ENCODE assay signal across 8 cellular contexts in genomic region chr1:167455786-167456446, GRCh38.
DNase-seq lines count a peak whose midpoint lies in the region; ATAC-seq and TF ChIP-seq lines count a peak whose summit lies in the region.

No MANE protein-coding gene starts in this region.

- CTCF ChIA-PET in AG04450 (lab: Charles Lee), result interaction anchor here (0.6 to 4.2 kb wide), 9 partner anchors 12 to 396 kb away, joined by 3 to 24 read pairs (median 7); partner anchors contain the start of gene POU2F1

- H3K27ac ChIP-seq in AG04450 (ENCODE audit: low read depth, low read length), result no peak overlapping the region
- peak overlapping the region; percentile 74 for H3K27ac ChIP-seq in VCaP
- no peak overlapping the region for H3K27ac ChIP-seq in muscle layer of duodenum (ENCODE audit: low read length)
- peak overlapping the region; percentile 2 to 79 for H3K27ac ChIP-seq in aorta (ENCODE audit: low read depth in 1 of 2, low read length in 2 of 2)

- H3K36me3 ChIP-seq in muscle layer of duodenum (ENCODE audit: control insufficient read depth in 1 of 2, insufficient read depth in 2 of 2, low read length in 2 of 2), result no peaks in the 10 kb centered on the region
- no peaks in the 10 kb centered on the region for H3K36me3 ChIP-seq in aorta (ENCODE audit: control insufficient read depth in 1 of 2, insufficient read depth in 2 of 2, low read length in 1 of 2)

- 0 to 1% methylated on average over 18 to 23 of the region's 23 CpGs for WGBS in aorta, 2 donors

- ATAC-seq in GM18858 (IDR thresholded peaks at IDR 0.05; ENCODE audit: unreplicated experiment), result peak; percentile 22
- peak; percentile 42 for ATAC-seq in HG03095 (IDR thresholded peaks at IDR 0.05; ENCODE audit: unreplicated experiment)
- peak; percentile 74 for ATAC-seq in aorta (ENCODE audit: low FRiP score)

- H3K4me1 ChIP-seq in muscle layer of duodenum (ENCODE audit: control insufficient read depth in 1 of 2, insufficient read depth in 2 of 2, low read length in 2 of 2) (peaks cover 0 to 5% of the 10 kb centered on the region in 2 donors), aorta (ENCODE audit: control insufficient read depth in 1 of 2, insufficient read depth in 2 of 2, low read length in 2 of 2) (no peaks in the 10 kb centered on the region)

- intact Hi-C loops in aorta (cut with DNase I), result no loop called here

- H3K9me3 ChIP-seq in AG04450 (ENCODE audit: control insufficient read depth, insufficient read depth, low read length) (no peaks in the 10 kb centered on the region; the same call in 1 of the 2 replicates), muscle layer of duodenum (ENCODE audit: control insufficient read depth in 1 of 2, low read length in 2 of 2) (no peaks in the 10 kb centered on the region), aorta (ENCODE audit: control insufficient read depth, low read length) (no peaks in the 10 kb centered on the region)

- H3K27me3 ChIP-seq in AG04450 (ENCODE audit: control insufficient read depth, insufficient read depth, low read length) (peaks cover 22% of the 10 kb centered on the region), muscle layer of duodenum (ENCODE audit: low read depth, low read length) (no peaks in the 10 kb centered on the region), aorta (ENCODE audit: control insufficient read depth in 1 of 2, insufficient read depth in 2 of 2, low read length in 1 of 2) (no peaks in the 10 kb centered on the region)

- POLR2A ChIA-PET in AG04450 (lab: Yijun Ruan, JAX), result no interaction called here

- H3K4me3 ChIP-seq in AG04450 (ENCODE audit: low read depth, low read length) (peak overlapping the region; percentile 70), epithelial cell of proximal tubule (ENCODE audit: low read depth, low read length) (peak overlapping the region; percentile 83), muscle layer of duodenum (ENCODE audit: low read depth in 1 of 2, low read length in 2 of 2) (peak overlapping the region; percentile 76 to 92), aorta (ENCODE audit: low read length in 2 of 2) (peak overlapping the region; percentile 58 to 65)

- no peak for TF ChIP-seq CTCF in AG04450 (IDR thresholded peaks at IDR 0.05; ENCODE audit: low read depth, low read length)
- TF ChIP-seq CTCF in VCaP (conservative IDR thresholded peaks at IDR 0.05), result no peak
- no peak for TF ChIP-seq CTCF in epithelial cell of proximal tubule (conservative IDR thresholded peaks at IDR 0.05; ENCODE audit: low read depth, low read length)

- DNase-seq in AG04450 (ENCODE audit: low read depth, low spot score) (no peak), epithelial cell of proximal tubule (ENCODE audit: low read depth) (no peak), aorta (peak in 1 of 2 donors; percentile 66), NCI-H2029 (lab: John Stamatoyannopoulos, UW) (no peak)

Comparison
In these comparisons a context has a peak if more than half of its experiments do, and no peak if none do; other contexts are left out.
1. H3K27ac ChIP-seq: peak in VCaP (single experiment) and aorta (2 of 2); none in AG04450 (single experiment) and muscle layer of duodenum (single experiment).
2. ATAC-seq: peak in every context shown above with its lines; median percentile 74 in aorta; 42 in HG03095; 22 in GM18858.
3. Peak in every context shown above with its lines, with median percentiles within 50 percentile points of each other: H3K4me3 ChIP-seq.